Comparison of ENCODE assay signal across 8 cellular contexts in genomic region chr1:120354618-120355184, GRCh38.
DNase-seq lines count a peak whose midpoint lies in the region; ATAC-seq, FAIRE-seq and TF ChIP-seq lines count a peak whose summit lies in the region.
"Not testable (repeated sequence)": the region's sequence is repeated elsewhere in the genome, so short reads cannot be mapped to it uniquely, and the experiment has no call there.

No MANE protein-coding gene starts in this region.

- not testable (repeated sequence) for H3K23ac ChIP-seq in trophoblast cell (ENCODE audit: low read length)

- peak overlapping the region; percentile 32 for H3K4me3 ChIP-seq in bronchial epithelial cell (ENCODE audit: low read depth, low read length)
- H3K4me3 ChIP-seq in trophoblast cell (ENCODE audit: low read depth, low read length), result not testable (repeated sequence)

- not testable (repeated sequence) for H3K27me3 ChIP-seq in bronchial epithelial cell (ENCODE audit: control insufficient read depth, insufficient read depth, low read length); trophoblast cell (ENCODE audit: insufficient read depth, low read length)

- H3K9me3 Mint-ChIP-seq in activated CD4-positive, alpha-beta T cell treated with anti-CD3 and anti-CD28 coated beads, Interleukin-2, amount 10 ng/mL, durations not matched to agents 7 days and 5 days, result not testable (repeated sequence)

- H2AFZ ChIP-seq in trophoblast cell (ENCODE audit: insufficient read depth, low read length, poor library complexity), result not testable (repeated sequence)

- H2BK120ac ChIP-seq in trophoblast cell (ENCODE audit: insufficient read depth, low read length, poor library complexity), result not testable (repeated sequence)

- H2AK5ac ChIP-seq in trophoblast cell (ENCODE audit: low read length), result not testable (repeated sequence)

- H4K12ac ChIP-seq in trophoblast cell (ENCODE audit: low read depth, low read length), result not testable (repeated sequence)

- not testable (repeated sequence) for H3K9me3 ChIP-seq in trophoblast cell (ENCODE audit: insufficient read depth, low read depth, low read length)

- H3K36me3 ChIP-seq in bronchial epithelial cell (ENCODE audit: control insufficient read depth, insufficient read depth, low read length); trophoblast cell (ENCODE audit: control insufficient read depth in 1 of 2, insufficient read depth in 2 of 2, low read length in 2 of 2): not testable (repeated sequence)

- not testable (repeated sequence) for H3K4me2 ChIP-seq in trophoblast cell (ENCODE audit: low read length)

- peak overlapping the region; percentile 79 for H3K4me3 Mint-ChIP-seq in activated CD4-positive, alpha-beta T cell treated with anti-CD3 and anti-CD28 coated beads, Interleukin-2, amount 10 ng/mL, durations not matched to agents 7 days and 5 days

- not testable (repeated sequence) for H3K14ac ChIP-seq in trophoblast cell (ENCODE audit: low read length)

- not testable (repeated sequence) for H3K4me1 Mint-ChIP-seq in activated CD4-positive, alpha-beta T cell treated with anti-CD3 and anti-CD28 coated beads, Interleukin-2, amount 10 ng/mL, durations not matched to agents 7 days and 5 days

- not testable (repeated sequence) for H4K8ac ChIP-seq in trophoblast cell (ENCODE audit: low read depth, low read length)

- FAIRE-seq in bronchial epithelial cell (lab: Jason Lieb, UNC), result not testable (repeated sequence)

- H3K36me3 Mint-ChIP-seq in activated CD4-positive, alpha-beta T cell treated with anti-CD3 and anti-CD28 coated beads, Interleukin-2, amount 10 ng/mL, durations not matched to agents 7 days and 5 days (ENCODE audit: low read depth), result not testable (repeated sequence)

- TF ChIP-seq CTCF in bronchial epithelial cell (IDR thresholded peaks at IDR 0.05; ENCODE audit: insufficient read depth, low read length, severe bottlenecking), result not testable (repeated sequence)

- not testable (repeated sequence) for H3K4me1 ChIP-seq in trophoblast cell (ENCODE audit: control insufficient read depth in 1 of 2, insufficient read depth in 2 of 2, low read length in 2 of 2)

- H3K79me2 ChIP-seq in trophoblast cell (ENCODE audit: control insufficient read depth, insufficient read depth, low read length, poor library complexity), result not testable (repeated sequence)

- WGBS in trophoblast cell (ENCODE audit: extremely low coverage, insufficient coverage, insufficient read length), result no CpG with 5 or more reads among the region's 30 CpGs

- CTCF ChIA-PET in activated CD4-positive, alpha-beta T cell treated with anti-CD3 and anti-CD28 coated beads, Interleukin-2, amount 10 ng/mL, durations not matched to agents 7 days and 5 days (lab: Charles Lee), result not testable (repeated sequence)

- not testable (repeated sequence) for H2BK5ac ChIP-seq in trophoblast cell (ENCODE audit: low read depth, low read length, poor library complexity)

- not testable (repeated sequence) for H2BK12ac ChIP-seq in trophoblast cell (ENCODE audit: low read length)

- H4K91ac ChIP-seq in trophoblast cell (ENCODE audit: low read depth, low read length), result not testable (repeated sequence)

- POLR2A ChIA-PET in activated CD4-positive, alpha-beta T cell treated with anti-CD3 and anti-CD28 coated beads, Interleukin-2, amount 10 ng/mL, durations not matched to agents 7 days and 5 days (lab: Charles Lee), result not testable (repeated sequence)

- TF ChIP-seq POLR2A in GM18505 (IDR thresholded peaks at IDR 0.05; ENCODE audit: borderline replicate concordance, extremely low read depth, insufficient read depth, insufficient read length), result peak; percentile 79

- peak; percentile 19 for DNase-seq in NCI-H2029 (lab: John Stamatoyannopoulos, UW)
- DNase-seq in activated CD4-positive, alpha-beta T cell treated with anti-CD3 and anti-CD28 coated beads, Interleukin-2, amount 10 ng/mL, durations not matched to agents 7 days and 5 days, result peak; percentile 70
- DNase-seq in bronchial epithelial cell (ENCODE audit: low read depth), result peak; percentile 49
- peak; percentile 9 for DNase-seq in iPS DF 19.7 (ENCODE audit: low read depth, low spot score)
- peak; percentile 62 to 71 for DNase-seq in trophoblast cell
- peak; percentile 42 for DNase-seq in ureter (ENCODE audit: low spot score)

- not testable (repeated sequence) for H3K18ac ChIP-seq in trophoblast cell (ENCODE audit: low read length)

- not testable (repeated sequence) for H3K27ac ChIP-seq in trophoblast cell (ENCODE audit: low read depth, low read length)

- not testable (repeated sequence) for H3K79me1 ChIP-seq in trophoblast cell (ENCODE audit: low read length)

- peak overlapping the region; percentile 98 for H3K27ac Mint-ChIP-seq in activated CD4-positive, alpha-beta T cell treated with anti-CD3 and anti-CD28 coated beads, Interleukin-2, amount 10 ng/mL, durations not matched to agents 7 days and 5 days

- H3K27me3 Mint-ChIP-seq in activated CD4-positive, alpha-beta T cell treated with anti-CD3 and anti-CD28 coated beads, Interleukin-2, amount 10 ng/mL, durations not matched to agents 7 days and 5 days, result not testable (repeated sequence)

- H3K4ac ChIP-seq in trophoblast cell (ENCODE audit: low read depth, low read length), result not testable (repeated sequence)

- ATAC-seq in GM18505 (IDR thresholded peaks at IDR 0.05; ENCODE audit: unreplicated experiment), result not testable (repeated sequence)
- ATAC-seq in HG02840 (IDR thresholded peaks at IDR 0.05; ENCODE audit: low FRiP score, unreplicated experiment), result peak; percentile 91

- H3K9ac ChIP-seq in trophoblast cell (ENCODE audit: low read length), result not testable (repeated sequence)

Comparison
In these comparisons a context has a peak if more than half of its experiments do, and no peak if none do; other contexts are left out.
1. DNase-seq: peak in every context shown above with its lines; median percentile 70 in activated CD4-positive, alpha-beta T cell treated with anti-CD3 and anti-CD28 coated beads, Interleukin-2, amount 10 ng/mL, durations not matched to agents 7 days and 5 days; 66 in trophoblast cell; 49 in bronchial epithelial cell; 42 in ureter; 19 in NCI-H2029; 9 in iPS DF 19.7.